1 cellular context compared by ENCODE assay signal in the genomic region with DNA sequence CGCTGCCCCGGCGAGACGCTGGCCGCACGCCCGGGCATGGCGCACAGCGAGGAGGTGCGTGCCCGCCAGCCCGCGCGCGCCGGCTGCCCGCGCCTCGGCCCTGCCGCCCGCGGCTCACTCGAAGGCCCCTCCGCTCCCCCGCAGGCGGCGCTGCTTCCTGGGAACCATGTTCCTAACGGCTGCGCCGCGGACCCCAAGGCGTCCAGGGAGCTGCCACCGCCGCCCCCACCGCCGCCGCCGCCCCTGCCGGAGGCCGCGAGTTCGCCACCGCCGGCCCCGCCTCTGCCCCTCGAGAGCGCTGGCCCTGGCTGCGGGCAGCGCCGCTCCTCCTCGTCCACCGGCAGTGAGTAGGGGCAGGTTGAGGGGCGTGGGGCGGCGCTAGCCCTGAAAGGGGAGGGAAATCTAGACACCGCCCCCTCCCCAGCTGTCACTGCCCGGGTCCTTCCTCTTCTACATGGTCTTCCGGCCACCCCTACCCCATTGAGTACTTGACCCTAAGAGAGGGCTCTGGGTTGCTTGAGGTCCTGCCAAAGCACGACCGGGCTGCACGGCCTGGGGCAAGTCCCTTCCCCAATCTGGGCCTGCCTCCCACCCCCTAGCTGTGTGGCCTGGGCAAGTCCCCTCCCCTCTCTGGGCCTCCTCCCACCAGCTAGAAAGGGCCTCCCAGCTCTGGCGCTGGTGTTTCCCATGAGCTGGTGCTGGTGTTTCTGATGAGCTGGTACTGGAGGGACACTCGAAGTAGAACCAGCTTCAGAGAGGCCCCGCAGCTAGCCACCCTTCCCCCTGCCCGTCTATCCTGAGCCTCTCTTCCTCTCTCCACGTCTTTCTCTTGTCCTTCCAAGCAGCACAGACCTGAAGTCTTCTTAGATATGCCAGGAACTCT.
TF ChIP-seq lines count a peak whose summit lies in the region.

No MANE protein-coding gene starts in this region.

TF ChIP-seq in HepG2, 621 proteins besides CTCF, POLR2A, EP300 and RAD21 (continues in another document):
- TF ChIP-seq, protein P1, sequence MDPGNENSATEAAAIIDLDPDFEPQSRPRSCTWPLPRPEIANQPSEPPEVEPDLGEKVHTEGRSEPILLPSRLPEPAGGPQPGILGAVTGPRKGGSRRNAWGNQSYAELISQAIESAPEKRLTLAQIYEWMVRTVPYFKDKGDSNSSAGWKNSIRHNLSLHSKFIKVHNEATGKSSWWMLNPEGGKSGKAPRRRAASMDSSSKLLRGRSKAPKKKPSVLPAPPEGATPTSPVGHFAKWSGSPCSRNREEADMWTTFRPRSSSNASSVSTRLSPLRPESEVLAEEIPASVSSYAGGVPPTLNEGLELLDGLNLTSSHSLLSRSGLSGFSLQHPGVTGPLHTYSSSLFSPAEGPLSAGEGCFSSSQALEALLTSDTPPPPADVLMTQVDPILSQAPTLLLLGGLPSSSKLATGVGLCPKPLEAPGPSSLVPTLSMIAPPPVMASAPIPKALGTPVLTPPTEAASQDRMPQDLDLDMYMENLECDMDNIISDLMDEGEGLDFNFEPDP (CRISPR knock-in tag; conservative IDR thresholded peaks at IDR 0.05), result no peak
- TF ChIP-seq IKZF1 (IDR thresholded peaks at IDR 0.05), result no peak
- no peak for TF ChIP-seq ZNF569 (CRISPR knock-in tag; IDR thresholded peaks at IDR 0.05; ENCODE audit: borderline replicate concordance)
- no peak for TF ChIP-seq KAT2B (IDR thresholded peaks at IDR 0.05; ENCODE audit: borderline replicate concordance, low read depth, low read length)
- TF ChIP-seq, protein P2, sequence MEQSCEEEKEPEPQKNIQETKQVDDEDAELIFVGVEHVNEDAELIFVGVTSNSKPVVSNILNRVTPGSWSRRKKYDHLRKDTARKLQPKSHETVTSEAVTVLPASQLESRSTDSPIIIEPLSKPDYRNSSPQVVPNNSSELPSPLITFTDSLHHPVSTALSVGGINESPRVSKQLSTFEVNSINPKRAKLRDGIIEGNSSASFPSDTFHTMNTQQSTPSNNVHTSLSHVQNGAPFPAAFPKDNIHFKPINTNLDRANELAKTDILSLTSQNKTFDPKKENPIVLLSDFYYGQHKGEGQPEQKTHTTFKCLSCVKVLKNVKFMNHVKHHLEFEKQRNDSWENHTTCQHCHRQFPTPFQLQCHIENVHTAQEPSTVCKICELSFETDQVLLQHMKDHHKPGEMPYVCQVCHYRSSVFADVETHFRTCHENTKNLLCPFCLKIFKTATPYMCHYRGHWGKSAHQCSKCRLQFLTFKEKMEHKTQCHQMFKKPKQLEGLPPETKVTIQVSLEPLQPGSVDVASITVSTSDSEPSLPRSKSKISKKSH (CRISPR knock-in tag; IDR thresholded peaks at IDR 0.05; ENCODE audit: borderline replicate concordance), result no peak
- TF ChIP-seq KLF12 (CRISPR knock-in tag; IDR thresholded peaks at IDR 0.05; ENCODE audit: borderline replicate concordance), result peak; percentile 50; the same call in 1 of the 2 replicates
- no peak for TF ChIP-seq ZNF446 (CRISPR knock-in tag; IDR thresholded peaks at IDR 0.05)
- TF ChIP-seq ZNF296 (CRISPR knock-in tag; conservative IDR thresholded peaks at IDR 0.05), result no peak
- peak; percentile 51; the same call in 1 of the 2 replicates for TF ChIP-seq ZNF431 (CRISPR knock-in tag; IDR thresholded peaks at IDR 0.05; ENCODE audit: borderline replicate concordance, low read depth)
- TF ChIP-seq ZNF530 (CRISPR knock-in tag; IDR thresholded peaks at IDR 0.05; ENCODE audit: low read depth), result no peak
- no peak for TF ChIP-seq MAFG (CRISPR knock-in tag; IDR thresholded peaks at IDR 0.05)
- TF ChIP-seq NFE2L1 (CRISPR knock-in tag; IDR thresholded peaks at IDR 0.05; ENCODE audit: borderline replicate concordance), result no peak
- TF ChIP-seq CHD2 (IDR thresholded peaks at IDR 0.05; ENCODE audit: low read depth, low read length), result no peak
- TF ChIP-seq ZNF367 (CRISPR knock-in tag; IDR thresholded peaks at IDR 0.05; ENCODE audit: borderline replicate concordance), result no peak
- no peak for TF ChIP-seq TBL1XR1 (IDR thresholded peaks at IDR 0.05; ENCODE audit: borderline replicate concordance, low read length, partially characterized antibody)
- TF ChIP-seq FOXK2 (IDR thresholded peaks at IDR 0.05), result no peak
- peak; percentile 31; the same call in 1 of the 2 replicates for TF ChIP-seq ZNF556 (CRISPR knock-in tag; IDR thresholded peaks at IDR 0.05; ENCODE audit: borderline replicate concordance)
- no peak for TF ChIP-seq SUZ12 (IDR thresholded peaks at IDR 0.05; ENCODE audit: low read depth, low read length)
- no peak for TF ChIP-seq CBFB (CRISPR knock-in tag; IDR thresholded peaks at IDR 0.05)
- TF ChIP-seq, protein P3, sequence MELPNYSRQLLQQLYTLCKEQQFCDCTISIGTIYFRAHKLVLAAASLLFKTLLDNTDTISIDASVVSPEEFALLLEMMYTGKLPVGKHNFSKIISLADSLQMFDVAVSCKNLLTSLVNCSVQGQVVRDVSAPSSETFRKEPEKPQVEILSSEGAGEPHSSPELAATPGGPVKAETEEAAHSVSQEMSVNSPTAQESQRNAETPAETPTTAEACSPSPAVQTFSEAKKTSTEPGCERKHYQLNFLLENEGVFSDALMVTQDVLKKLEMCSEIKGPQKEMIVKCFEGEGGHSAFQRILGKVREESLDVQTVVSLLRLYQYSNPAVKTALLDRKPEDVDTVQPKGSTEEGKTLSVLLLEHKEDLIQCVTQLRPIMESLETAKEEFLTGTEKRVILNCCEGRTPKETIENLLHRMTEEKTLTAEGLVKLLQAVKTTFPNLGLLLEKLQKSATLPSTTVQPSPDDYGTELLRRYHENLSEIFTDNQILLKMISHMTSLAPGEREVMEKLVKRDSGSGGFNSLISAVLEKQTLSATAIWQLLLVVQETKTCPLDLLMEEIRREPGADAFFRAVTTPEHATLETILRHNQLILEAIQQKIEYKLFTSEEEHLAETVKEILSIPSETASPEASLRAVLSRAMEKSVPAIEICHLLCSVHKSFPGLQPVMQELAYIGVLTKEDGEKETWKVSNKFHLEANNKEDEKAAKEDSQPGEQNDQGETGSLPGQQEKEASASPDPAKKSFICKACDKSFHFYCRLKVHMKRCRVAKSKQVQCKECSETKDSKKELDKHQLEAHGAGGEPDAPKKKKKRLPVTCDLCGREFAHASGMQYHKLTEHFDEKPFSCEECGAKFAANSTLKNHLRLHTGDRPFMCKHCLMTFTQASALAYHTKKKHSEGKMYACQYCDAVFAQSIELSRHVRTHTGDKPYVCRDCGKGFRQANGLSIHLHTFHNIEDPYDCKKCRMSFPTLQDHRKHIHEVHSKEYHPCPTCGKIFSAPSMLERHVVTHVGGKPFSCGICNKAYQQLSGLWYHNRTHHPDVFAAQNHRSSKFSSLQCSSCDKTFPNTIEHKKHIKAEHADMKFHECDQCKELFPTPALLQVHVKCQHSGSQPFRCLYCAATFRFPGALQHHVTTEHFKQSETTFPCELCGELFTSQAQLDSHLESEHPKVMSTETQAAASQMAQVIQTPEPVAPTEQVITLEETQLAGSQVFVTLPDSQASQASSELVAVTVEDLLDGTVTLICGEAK (IDR thresholded peaks at IDR 0.05), result no peak
- TF ChIP-seq, protein P3 (CRISPR knock-in tag; IDR thresholded peaks at IDR 0.05), result no peak
- no peak for TF ChIP-seq TSC22D2 (CRISPR knock-in tag; IDR thresholded peaks at IDR 0.05; ENCODE audit: borderline replicate concordance)
- TF ChIP-seq, protein P4, sequence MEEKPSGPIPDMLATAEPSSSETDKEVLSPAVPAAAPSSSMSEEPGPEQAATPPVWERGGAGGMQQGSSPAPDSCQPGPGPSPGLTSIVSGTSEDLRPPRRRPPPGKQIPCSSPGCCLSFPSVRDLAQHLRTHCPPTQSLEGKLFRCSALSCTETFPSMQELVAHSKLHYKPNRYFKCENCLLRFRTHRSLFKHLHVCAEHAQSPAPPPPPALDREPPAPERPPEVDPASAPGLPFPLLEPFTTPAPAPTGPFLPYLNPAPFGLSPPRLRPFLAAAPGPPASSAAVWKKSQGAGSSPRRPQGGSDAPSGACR (CRISPR knock-in tag; IDR thresholded peaks at IDR 0.05), result no peak
- no peak for TF ChIP-seq SAFB2 (CRISPR knock-in tag; IDR thresholded peaks at IDR 0.05; ENCODE audit: borderline replicate concordance, low read depth)
- no peak for TF ChIP-seq NRL (CRISPR knock-in tag; IDR thresholded peaks at IDR 0.05; ENCODE audit: borderline replicate concordance)
- TF ChIP-seq, protein P5, sequence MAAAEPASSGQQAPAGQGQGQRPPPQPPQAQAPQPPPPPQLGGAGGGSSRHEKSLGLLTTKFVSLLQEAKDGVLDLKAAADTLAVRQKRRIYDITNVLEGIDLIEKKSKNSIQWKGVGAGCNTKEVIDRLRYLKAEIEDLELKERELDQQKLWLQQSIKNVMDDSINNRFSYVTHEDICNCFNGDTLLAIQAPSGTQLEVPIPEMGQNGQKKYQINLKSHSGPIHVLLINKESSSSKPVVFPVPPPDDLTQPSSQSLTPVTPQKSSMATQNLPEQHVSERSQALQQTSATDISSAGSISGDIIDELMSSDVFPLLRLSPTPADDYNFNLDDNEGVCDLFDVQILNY (CRISPR knock-in tag; conservative IDR thresholded peaks at IDR 0.05), result no peak
- TF ChIP-seq, protein P6, sequence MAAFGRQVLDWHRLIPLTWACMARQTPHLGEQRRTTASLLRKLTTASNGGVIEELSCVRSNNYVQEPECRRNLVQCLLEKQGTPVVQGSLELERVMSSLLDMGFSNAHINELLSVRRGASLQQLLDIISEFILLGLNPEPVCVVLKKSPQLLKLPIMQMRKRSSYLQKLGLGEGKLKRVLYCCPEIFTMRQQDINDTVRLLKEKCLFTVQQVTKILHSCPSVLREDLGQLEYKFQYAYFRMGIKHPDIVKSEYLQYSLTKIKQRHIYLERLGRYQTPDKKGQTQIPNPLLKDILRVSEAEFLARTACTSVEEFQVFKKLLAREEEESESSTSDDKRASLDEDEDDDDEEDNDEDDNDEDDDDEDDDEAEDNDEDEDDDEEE (CRISPR knock-in tag; IDR thresholded peaks at IDR 0.05), result no peak
- TF ChIP-seq SALL1 (CRISPR knock-in tag; IDR thresholded peaks at IDR 0.05), result peak; percentile 29; the same call in 1 of the 2 replicates
- no peak for TF ChIP-seq ZNF7 (CRISPR knock-in tag; IDR thresholded peaks at IDR 0.05)
- no peak for TF ChIP-seq SNAPC2 (CRISPR knock-in tag; IDR thresholded peaks at IDR 0.05)
- TF ChIP-seq HES4 (CRISPR knock-in tag; IDR thresholded peaks at IDR 0.05; ENCODE audit: borderline replicate concordance), result 0 out of 2 replicates have a peak, but pooled peaks have one; percentile 6
- no peak for TF ChIP-seq HOXA9 (CRISPR knock-in tag; IDR thresholded peaks at IDR 0.05; ENCODE audit: borderline replicate concordance)
- TF ChIP-seq ELF4 (CRISPR knock-in tag; IDR thresholded peaks at IDR 0.05; ENCODE audit: borderline replicate concordance), result no peak
- no peak for TF ChIP-seq ZNF33A (CRISPR knock-in tag; IDR thresholded peaks at IDR 0.05; ENCODE audit: borderline replicate concordance)
- no peak for TF ChIP-seq SIX4 (CRISPR knock-in tag; IDR thresholded peaks at IDR 0.05)
- TF ChIP-seq ZNF432 (CRISPR knock-in tag; IDR thresholded peaks at IDR 0.05; ENCODE audit: borderline replicate concordance), result no peak
- TF ChIP-seq KDM6A (CRISPR knock-in tag; IDR thresholded peaks at IDR 0.05; ENCODE audit: low read depth), result no peak
- TF ChIP-seq, protein P7, sequence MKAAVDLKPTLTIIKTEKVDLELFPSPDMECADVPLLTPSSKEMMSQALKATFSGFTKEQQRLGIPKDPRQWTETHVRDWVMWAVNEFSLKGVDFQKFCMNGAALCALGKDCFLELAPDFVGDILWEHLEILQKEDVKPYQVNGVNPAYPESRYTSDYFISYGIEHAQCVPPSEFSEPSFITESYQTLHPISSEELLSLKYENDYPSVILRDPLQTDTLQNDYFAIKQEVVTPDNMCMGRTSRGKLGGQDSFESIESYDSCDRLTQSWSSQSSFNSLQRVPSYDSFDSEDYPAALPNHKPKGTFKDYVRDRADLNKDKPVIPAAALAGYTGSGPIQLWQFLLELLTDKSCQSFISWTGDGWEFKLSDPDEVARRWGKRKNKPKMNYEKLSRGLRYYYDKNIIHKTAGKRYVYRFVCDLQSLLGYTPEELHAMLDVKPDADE (CRISPR knock-in tag; IDR thresholded peaks at IDR 0.05), result 0 out of 2 replicates have a peak, but pooled peaks have one; percentile 30
- no peak for TF ChIP-seq BRCA1 (CRISPR knock-in tag; IDR thresholded peaks at IDR 0.05)
- TF ChIP-seq, protein P8, sequence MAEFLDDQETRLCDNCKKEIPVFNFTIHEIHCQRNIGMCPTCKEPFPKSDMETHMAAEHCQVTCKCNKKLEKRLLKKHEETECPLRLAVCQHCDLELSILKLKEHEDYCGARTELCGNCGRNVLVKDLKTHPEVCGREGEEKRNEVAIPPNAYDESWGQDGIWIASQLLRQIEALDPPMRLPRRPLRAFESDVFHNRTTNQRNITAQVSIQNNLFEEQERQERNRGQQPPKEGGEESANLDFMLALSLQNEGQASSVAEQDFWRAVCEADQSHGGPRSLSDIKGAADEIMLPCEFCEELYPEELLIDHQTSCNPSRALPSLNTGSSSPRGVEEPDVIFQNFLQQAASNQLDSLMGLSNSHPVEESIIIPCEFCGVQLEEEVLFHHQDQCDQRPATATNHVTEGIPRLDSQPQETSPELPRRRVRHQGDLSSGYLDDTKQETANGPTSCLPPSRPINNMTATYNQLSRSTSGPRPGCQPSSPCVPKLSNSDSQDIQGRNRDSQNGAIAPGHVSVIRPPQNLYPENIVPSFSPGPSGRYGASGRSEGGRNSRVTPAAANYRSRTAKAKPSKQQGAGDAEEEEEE (CRISPR knock-in tag; IDR thresholded peaks at IDR 0.05; ENCODE audit: borderline replicate concordance), result no peak
- TF ChIP-seq PAX8 (CRISPR knock-in tag; IDR thresholded peaks at IDR 0.05; ENCODE audit: borderline replicate concordance), result no peak
- TF ChIP-seq POLR2G (IDR thresholded peaks at IDR 0.05; ENCODE audit: low read depth, low read length), result peak; percentile 52; the same call in 1 of the 2 replicates
- no peak for TF ChIP-seq TMF1 (CRISPR knock-in tag; IDR thresholded peaks at IDR 0.05; ENCODE audit: low read depth)
- TF ChIP-seq EED (CRISPR knock-in tag; IDR thresholded peaks at IDR 0.05), result no peak
- no peak for TF ChIP-seq SRF (IDR thresholded peaks at IDR 0.05; ENCODE audit: low read depth, low read length)
